ENCODE assay signal across 8 cellular contexts in genomic region chr4:55398461-55398860, GRCh38. TPM values are rescaled to one million over a fixed set of nuclear protein-coding genes. Genes with fewer than 3 reads are reported as not detected.
DNase-seq lines count a peak whose midpoint lies in the region; ATAC-seq and TF ChIP-seq lines count a peak whose summit lies in the region.

No MANE protein-coding gene starts in this region.

- H3K4me1 ChIP-seq in BLaER1 treated with 17β-estradiol and CSF1 and Interleukin-3, amounts not matched to agents 10 nM and 100 nM = peaks cover 26 to 45% (median 37%) of the 10 kb centered on the region in 10 experiments

- peaks cover 25% of the 10 kb centered on the region for H3K36me3 Mint-ChIP-seq in nephron progenitor cell (ENCODE audit: low read depth)

- H3K4me1 Mint-ChIP-seq in nephron progenitor cell = peaks cover 38% of the 10 kb centered on the region

- DNase-seq in NAMALWA (ENCODE audit: low spot score) = peak; percentile 15
- DNase-seq in dermis blood vessel endothelial cell = peak; percentile 22
- DNase-seq in nephron progenitor cell = no peak
- DNase-seq in COR-L47 (lab: John Stamatoyannopoulos, UW) = no peak

- H4K20me1 ChIP-seq in BLaER1 treated with 17β-estradiol and CSF1 and Interleukin-3, amounts not matched to agents 10 nM and 100 nM = peaks cover 58 to 75% (median 69%) of the 10 kb centered on the region in 11 experiments

- no peaks in the 10 kb centered on the region for H3K27me3 ChIP-seq in BLaER1 treated with 17β-estradiol and CSF1 and Interleukin-3, amounts not matched to agents 10 nM and 100 nM

- peaks cover 5% of the 10 kb centered on the region for H3K27me3 Mint-ChIP-seq in nephron progenitor cell (ENCODE audit: low read depth, poor library complexity)

- no peaks in the 10 kb centered on the region for H3K9me3 ChIP-seq in BLaER1 treated with 17β-estradiol and CSF1 and Interleukin-3, amounts not matched to agents 10 nM and 100 nM (replicated peaks in 1 of 11)

- ATAC-seq in GM18511 (IDR thresholded peaks at IDR 0.05; ENCODE audit: unreplicated experiment) (no peak), GM18873 (IDR thresholded peaks at IDR 0.05; ENCODE audit: low FRiP score, unreplicated experiment) (no peak), GM19455 (IDR thresholded peaks at IDR 0.05; ENCODE audit: unreplicated experiment) (no peak)

- peaks cover 22 to 62% (median 51%) of the 10 kb centered on the region in 11 experiments; a peak in 20 of 22 replicates for H3K36me3 ChIP-seq in BLaER1 treated with 17β-estradiol and CSF1 and Interleukin-3, amounts not matched to agents 10 nM and 100 nM

- H3K9ac ChIP-seq in BLaER1 treated with 17β-estradiol and CSF1 and Interleukin-3, amounts not matched to agents 10 nM and 100 nM = peak overlapping the region; percentile 95 to 99 (median 97)

- H3K27ac ChIP-seq in BLaER1 treated with 17β-estradiol and CSF1 and Interleukin-3, amounts not matched to agents 10 nM and 100 nM = peak overlapping the region; percentile 94 to 99 (median 96); a peak in 20 of 22 replicates

- H3K4me3 Mint-ChIP-seq in nephron progenitor cell = peak overlapping the region; percentile 91

- H3K4me2 ChIP-seq in BLaER1 treated with 17β-estradiol and CSF1 and Interleukin-3, amounts not matched to agents 10 nM and 100 nM = peak overlapping the region; percentile 92 to 99 (median 95)

- peak overlapping the region; percentile 48 for H3K27ac Mint-ChIP-seq in nephron progenitor cell

- no peak for TF ChIP-seq CTCF in nephron progenitor cell (IDR thresholded peaks at IDR 0.05)

- H3K9me3 Mint-ChIP-seq in nephron progenitor cell = no peaks in the 10 kb centered on the region

- peak overlapping the region; percentile 88 to 100 (median 94) for H3K4me3 ChIP-seq in BLaER1 treated with 17β-estradiol and CSF1 and Interleukin-3, amounts not matched to agents 10 nM and 100 nM

RNA-seq across cellular contexts. Expression of gene TMEM165, which starts 2.7 kb away (rescaled TPM):
- total RNA-seq in dermis blood vessel endothelial cell = 129 and 169 TPM in 2 replicates

RNA-seq across cellular contexts. Expression of gene SRD5A3, which starts 52.4 kb away (rescaled TPM):
- total RNA-seq in dermis blood vessel endothelial cell = 9.2 and 12.7 TPM in 2 replicates

Comparison
In these comparisons a context has a peak if more than half of its experiments do, and no peak if none do; other contexts are left out.
1. DNase-seq: peak in NAMALWA (single experiment) and dermis blood vessel endothelial cell (single experiment); none in nephron progenitor cell (single experiment) and COR-L47 (single experiment).